ENCODE assay signal across 21 cellular contexts in genomic region chr13:95552208-95552538, GRCh38. TPM values are rescaled to one million over a fixed set of nuclear protein-coding genes. Genes with fewer than 3 reads are reported as not detected.
A peak's percentile ranks its signal among the peaks of the same experiment; 100 is the strongest.
DNase-seq lines count a peak whose midpoint lies in the region; ATAC-seq, FAIRE-seq and TF ChIP-seq lines count a peak whose summit lies in the region.
"Had no signal": no experiment of that assay in that cellular context is flagged by ENCODE, and none has a peak within 500 bp of the region (broad histone marks: within the 10 kb centered on the region; RNA-seq: fewer than 3 reads in every experiment).

No MANE protein-coding gene starts in this region.

- no peak for TF ChIP-seq CTCF in cardiac muscle cell (IDR thresholded peaks at IDR 0.05; ENCODE audit: low read depth, low read length)
- no peak for TF ChIP-seq CTCF in coronary artery (IDR thresholded peaks at IDR 0.05)
- TF ChIP-seq CTCF in upper lobe of left lung (IDR thresholded peaks at IDR 0.05) = no peak

- H3K27ac ChIP-seq in cardiac muscle cell (no peak overlapping the region), coronary artery (no peak overlapping the region), mesodermal cell (ENCODE audit: low read depth, low read length, severe bottlenecking) (no peak overlapping the region), upper lobe of left lung (no peak overlapping the region), small intestine (ENCODE audit: low read depth in 1 of 2, low read length in 1 of 2) (no peak overlapping the region)
- H3K27ac ChIP-seq: GM23248, transverse colon had no signal

- TF ChIP-seq POLR2A in upper lobe of left lung (IDR thresholded peaks at IDR 0.05) (no peak), erythroblast (IDR thresholded peaks at IDR 0.05; ENCODE audit: low read length) (no peak)

- 21 to 28% methylated on average over 8 to 16 of the region's 17 CpGs for WGBS in mesodermal cell (ENCODE audit: insufficient coverage in 2 of 2), 2 experiments
- WGBS in upper lobe of left lung, 2 donors = 34 to 100% methylated on average over 2 to 6 of the region's 17 CpGs
- WGBS in small intestine, 3 donors = 20 to 40% (median 39%) methylated on average over 16 to 17 of the region's 17 CpGs

- no peak for TF ChIP-seq EP300 in upper lobe of left lung (IDR thresholded peaks at IDR 0.05)

- intact Hi-C loops in left ventricle myocardium superior (cut with micrococcal nuclease) = no loop called here

- no peak for ATAC-seq in left ventricle myocardium superior
- no peak for ATAC-seq in upper lobe of left lung (ENCODE audit: low FRiP score in 2 of 2)

- H3K4me3 ChIP-seq in cardiac muscle cell (peak overlapping the region; percentile 23), coronary artery (peak overlapping the region; percentile 55), mesodermal cell (ENCODE audit: extremely low read depth, insufficient read depth, low read length, poor library complexity, severe bottlenecking) (peak overlapping the region; percentile 43), upper lobe of left lung (peak overlapping the region in 3 of 4 donors; percentile 8 to 24 (median 16)), small intestine (ENCODE audit: low read depth in 1 of 2, low read length in 2 of 2) (no peak overlapping the region)
- H3K4me3 ChIP-seq: GM23248 had no signal

- no peaks in the 10 kb centered on the region for H3K36me3 ChIP-seq in cardiac muscle cell
- H3K36me3 ChIP-seq in mesodermal cell (ENCODE audit: control insufficient read depth, insufficient read depth, low read length) = no peaks in the 10 kb centered on the region
- no peaks in the 10 kb centered on the region for H3K36me3 ChIP-seq in upper lobe of left lung
- no peaks in the 10 kb centered on the region for H3K36me3 ChIP-seq in small intestine (ENCODE audit: control insufficient read depth in 2 of 2, insufficient read depth in 2 of 2, low read length in 2 of 2)
- H3K36me3 ChIP-seq: transverse colon had no signal

- no peaks in the 10 kb centered on the region for H3K4me1 ChIP-seq in cardiac muscle cell (ENCODE audit: low read depth)
- peaks cover 11% of the 10 kb centered on the region for H3K4me1 ChIP-seq in mesodermal cell (ENCODE audit: control insufficient read depth, insufficient read depth, low read length, poor library complexity, severe bottlenecking)
- H3K4me1 ChIP-seq in upper lobe of left lung = peaks cover 10 to 16% (median 12%) of the 10 kb centered on the region in 4 donors
- H3K4me1 ChIP-seq in small intestine (ENCODE audit: control insufficient read depth in 2 of 2, insufficient read depth in 1 of 2, low read depth in 1 of 2, low read length in 1 of 2) = peaks cover 0 to 3% of the 10 kb centered on the region in 2 donors

- H3K9me3 ChIP-seq in cardiac muscle cell (ENCODE audit: low read depth) (no peaks in the 10 kb centered on the region), mesodermal cell (ENCODE audit: control insufficient read depth, low read length) (no peaks in the 10 kb centered on the region), upper lobe of left lung (no peaks in the 10 kb centered on the region), small intestine (ENCODE audit: control insufficient read depth, low read depth) (no peaks in the 10 kb centered on the region)
- H3K9me3 ChIP-seq: transverse colon had no signal

- FAIRE-seq in small intestine (lab: Jason Lieb, UNC) = no peak
- FAIRE-seq: G401.6, GM18507 had no signal

- DNase-seq in cardiac muscle cell (ENCODE audit: low read depth in 1 of 2, low spot score in 1 of 2) (no peak), left ventricle myocardium superior (no peak), coronary artery (ENCODE audit: low spot score) (no peak), upper lobe of left lung (no peak), UCSD-AML1 (lab: John Stamatoyannopoulos, UW; ENCODE audit: unreplicated experiment) (no peak), erythroblast (lab: John Stamatoyannopoulos, UW) (no peak), small intestine (no peak)
- DNase-seq: activated CD4-positive, alpha-beta T cell treated with anti-CD3 and anti-CD28 coated beads, Interleukin-2, amount 10 ng/mL, durations not matched to agents 7 days and 5 days; activated T-cell treated with anti-CD3 and anti-CD28 coated beads, Interleukin-2, amount 50 U/mL, for 4 hours; COR-L47; GM23248; immature natural killer cell; NCI-H1105; NCI-H2171 treated with DMSO at 0.1 percent for 48 hours; SIG-M5; stimulated activated CD4-positive, alpha-beta T cell treated with anti-CD3 and anti-CD28 coated beads, Interleukin-1b, Interleukin-23, amount 100 ng/mL, for 48 hours; T1000; transverse colon had no signal

- H3K27me3 ChIP-seq in cardiac muscle cell (peaks cover 36% of the 10 kb centered on the region), upper lobe of left lung (peaks cover 0 to 15% (median 13%) of the 10 kb centered on the region in 4 donors), small intestine (ENCODE audit: control insufficient read depth in 2 of 2, insufficient read depth in 2 of 2, low read length in 2 of 2) (peaks cover 0 to 26% of the 10 kb centered on the region in 2 donors)

RNA-seq across cellular contexts. Expression of gene CLDN10, which starts 0.3 kb away (rescaled TPM):
- total RNA-seq in cardiac muscle cell = 0.66 TPM in 1 of 2 replicates, not detected in the other
- polyA plus RNA-seq in cardiac muscle cell = 0.16 and 2.1 TPM in 2 replicates
- total RNA-seq in left ventricle myocardium superior = not detected
- polyA plus RNA-seq in mesodermal cell (2013, experiment 1 of 2) = 4.7 TPM
- 2.8 TPM for polyA plus RNA-seq in mesodermal cell (2013, experiment 2 of 2)
- total RNA-seq in upper lobe of left lung = 1 to 10 TPM in 4 of 6 donors, not detected in 2; 1.6 to 4.5 (median 2.4) TPM
- polyA plus RNA-seq in small intestine = under 1 TPM in 1 of 3 donors, not detected in 2; 0.54 TPM
- total RNA-seq: activated CD4-positive, alpha-beta T cell treated with anti-CD3 and anti-CD28 coated beads, Interleukin-2, amount 10 ng/mL, durations not matched to agents 7 days and 5 days; activated T-cell treated with anti-CD3 and anti-CD28 coated beads, Interleukin-2, amount 50 U/mL, for 4 hours; GM23248; transverse colon had no signal
- polyA plus RNA-seq: immature natural killer cell had no signal

Comparison
In these comparisons a context has a peak if more than half of its experiments do, and no peak if none do; other contexts are left out.
1. H3K4me3 ChIP-seq: peak in cardiac muscle cell (single experiment), coronary artery (single experiment), mesodermal cell (single experiment) and upper lobe of left lung (3 of 4); none in small intestine (0 of 2).